ENCODE assay signal across 1 cellular context in genomic region chr11:102458531-102458930, GRCh38.
TF ChIP-seq lines count a peak whose summit lies in the region.

No MANE protein-coding gene starts in this region.

TF ChIP-seq in HepG2, 621 proteins besides CTCF, POLR2A, EP300 and RAD21 (continued from another document and continues in another):
- TF ChIP-seq CEBPG (CRISPR knock-in tag; IDR thresholded peaks at IDR 0.05) (peak; percentile 82), PLRG1 (conservative IDR thresholded peaks at IDR 0.05) (no peak), ZFP82 (CRISPR knock-in tag; IDR thresholded peaks at IDR 0.05; ENCODE audit: borderline replicate concordance) (no peak), FOXP1 (IDR thresholded peaks at IDR 0.05) (peak; percentile 57; the same call in 1 of the 2 replicates), FOXP1 (CRISPR knock-in tag; IDR thresholded peaks at IDR 0.05) (peak; percentile 84), SALL1 (CRISPR knock-in tag; IDR thresholded peaks at IDR 0.05) (peak; percentile 71), ATRX (CRISPR knock-in tag; IDR thresholded peaks at IDR 0.05; ENCODE audit: borderline replicate concordance) (no peak), ZMYM3 (CRISPR knock-in tag; IDR thresholded peaks at IDR 0.05) (peak; percentile 92), NR2F6 (IDR thresholded peaks at IDR 0.05) (no peak; the same call in 1 of the 2 replicates), NR2F6 (CRISPR knock-in tag; IDR thresholded peaks at IDR 0.05) (peak; percentile 47; the same call in 1 of the 2 replicates), KLF16 (CRISPR knock-in tag; IDR thresholded peaks at IDR 0.05) (0 out of 4 replicates have a peak, but pooled peaks of 1 of the 2 experiments have one; percentile 31), ZNF672 (CRISPR knock-in tag; IDR thresholded peaks at IDR 0.05) (no peak), ZNF251 (CRISPR knock-in tag; IDR thresholded peaks at IDR 0.05) (no peak), EED (CRISPR knock-in tag; IDR thresholded peaks at IDR 0.05) (no peak), MED1 (CRISPR knock-in tag; IDR thresholded peaks at IDR 0.05) (0 out of 2 replicates have a peak, but pooled peaks have one; percentile 24), RCOR2 (CRISPR knock-in tag; IDR thresholded peaks at IDR 0.05) (peak; percentile 58; the same call in 1 of the 2 replicates), TBL1XR1 (IDR thresholded peaks at IDR 0.05; ENCODE audit: borderline replicate concordance, low read length, partially characterized antibody) (no peak), NFE2 (CRISPR knock-in tag; IDR thresholded peaks at IDR 0.05) (no peak), GABPB1 (CRISPR knock-in tag; IDR thresholded peaks at IDR 0.05) (no peak), ZNF362 (CRISPR knock-in tag; IDR thresholded peaks at IDR 0.05; ENCODE audit: borderline replicate concordance) (no peak), KAT2B (IDR thresholded peaks at IDR 0.05; ENCODE audit: borderline replicate concordance, low read depth, low read length) (no peak), ELF4 (CRISPR knock-in tag; IDR thresholded peaks at IDR 0.05; ENCODE audit: borderline replicate concordance) (no peak), ZNF737 (CRISPR knock-in tag; IDR thresholded peaks at IDR 0.05; ENCODE audit: borderline replicate concordance) (no peak), JUND (CRISPR knock-in tag; IDR thresholded peaks at IDR 0.05) (no peak), GFI1 (CRISPR knock-in tag; IDR thresholded peaks at IDR 0.05; ENCODE audit: borderline replicate concordance) (0 out of 2 replicates have a peak, but pooled peaks have one; percentile 33), TARDBP (CRISPR knock-in tag; IDR thresholded peaks at IDR 0.05) (no peak), ELF3 (CRISPR knock-in tag; IDR thresholded peaks at IDR 0.05) (peak; percentile 34; the same call in 1 of the 2 replicates), ZBTB25 (CRISPR knock-in tag; IDR thresholded peaks at IDR 0.05) (no peak), ZNF670 (CRISPR knock-in tag; IDR thresholded peaks at IDR 0.05; ENCODE audit: borderline replicate concordance) (no peak), SNAI1 (CRISPR knock-in tag; IDR thresholded peaks at IDR 0.05; ENCODE audit: borderline replicate concordance) (no peak), ZBTB33 (CRISPR knock-in tag; IDR thresholded peaks at IDR 0.05) (0 out of 2 replicates have a peak, but pooled peaks have one; percentile 33), FOXK1 (CRISPR knock-in tag; IDR thresholded peaks at IDR 0.05; ENCODE audit: borderline replicate concordance, low read depth) (0 out of 2 replicates have a peak, but pooled peaks have one; percentile 29), IKZF1 (IDR thresholded peaks at IDR 0.05) (no peak), NCOR1 (IDR thresholded peaks at IDR 0.05; ENCODE audit: borderline replicate concordance, low read length) (no peak), TRIM22 (IDR thresholded peaks at IDR 0.05) (no peak), YEATS2 (CRISPR knock-in tag; IDR thresholded peaks at IDR 0.05; ENCODE audit: borderline replicate concordance) (no peak), RARA (CRISPR knock-in tag; IDR thresholded peaks at IDR 0.05) (peak; percentile 55), RORA (CRISPR knock-in tag; IDR thresholded peaks at IDR 0.05) (no peak), ZNF7 (CRISPR knock-in tag; IDR thresholded peaks at IDR 0.05) (no peak), SPEN (CRISPR knock-in tag; IDR thresholded peaks at IDR 0.05; ENCODE audit: low read depth) (no peak)
- TF ChIP-seq, protein P1, sequence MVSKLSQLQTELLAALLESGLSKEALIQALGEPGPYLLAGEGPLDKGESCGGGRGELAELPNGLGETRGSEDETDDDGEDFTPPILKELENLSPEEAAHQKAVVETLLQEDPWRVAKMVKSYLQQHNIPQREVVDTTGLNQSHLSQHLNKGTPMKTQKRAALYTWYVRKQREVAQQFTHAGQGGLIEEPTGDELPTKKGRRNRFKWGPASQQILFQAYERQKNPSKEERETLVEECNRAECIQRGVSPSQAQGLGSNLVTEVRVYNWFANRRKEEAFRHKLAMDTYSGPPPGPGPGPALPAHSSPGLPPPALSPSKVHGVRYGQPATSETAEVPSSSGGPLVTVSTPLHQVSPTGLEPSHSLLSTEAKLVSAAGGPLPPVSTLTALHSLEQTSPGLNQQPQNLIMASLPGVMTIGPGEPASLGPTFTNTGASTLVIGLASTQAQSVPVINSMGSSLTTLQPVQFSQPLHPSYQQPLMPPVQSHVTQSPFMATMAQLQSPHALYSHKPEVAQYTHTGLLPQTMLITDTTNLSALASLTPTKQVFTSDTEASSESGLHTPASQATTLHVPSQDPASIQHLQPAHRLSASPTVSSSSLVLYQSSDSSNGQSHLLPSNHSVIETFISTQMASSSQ (IDR thresholded peaks at IDR 0.05; ENCODE audit: low read depth) = no peak
- TF ChIP-seq, protein P1 (CRISPR knock-in tag; IDR thresholded peaks at IDR 0.05; ENCODE audit: borderline replicate concordance) = no peak
- TF ChIP-seq, protein P2, sequence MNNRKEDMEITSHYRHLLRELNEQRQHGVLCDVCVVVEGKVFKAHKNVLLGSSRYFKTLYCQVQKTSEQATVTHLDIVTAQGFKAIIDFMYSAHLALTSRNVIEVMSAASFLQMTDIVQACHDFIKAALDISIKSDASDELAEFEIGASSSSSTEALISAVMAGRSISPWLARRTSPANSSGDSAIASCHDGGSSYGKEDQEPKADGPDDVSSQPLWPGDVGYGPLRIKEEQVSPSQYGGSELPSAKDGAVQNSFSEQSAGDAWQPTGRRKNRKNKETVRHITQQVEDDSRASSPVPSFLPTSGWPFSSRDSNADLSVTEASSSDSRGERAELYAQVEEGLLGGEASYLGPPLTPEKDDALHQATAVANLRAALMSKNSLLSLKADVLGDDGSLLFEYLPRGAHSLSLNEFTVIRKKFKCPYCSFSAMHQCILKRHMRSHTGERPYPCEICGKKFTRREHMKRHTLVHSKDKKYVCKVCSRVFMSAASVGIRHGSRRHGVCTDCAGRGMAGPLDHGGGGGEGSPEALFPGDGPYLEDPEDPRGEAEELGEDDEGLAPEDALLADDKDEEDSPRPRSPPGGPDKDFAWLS (CRISPR knock-in tag; IDR thresholded peaks at IDR 0.05; ENCODE audit: borderline replicate concordance) = no peak
- TF ChIP-seq, protein P3, sequence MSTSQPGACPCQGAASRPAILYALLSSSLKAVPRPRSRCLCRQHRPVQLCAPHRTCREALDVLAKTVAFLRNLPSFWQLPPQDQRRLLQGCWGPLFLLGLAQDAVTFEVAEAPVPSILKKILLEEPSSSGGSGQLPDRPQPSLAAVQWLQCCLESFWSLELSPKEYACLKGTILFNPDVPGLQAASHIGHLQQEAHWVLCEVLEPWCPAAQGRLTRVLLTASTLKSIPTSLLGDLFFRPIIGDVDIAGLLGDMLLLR (CRISPR knock-in tag; IDR thresholded peaks at IDR 0.05) = no peak
- TF ChIP-seq, protein P4, sequence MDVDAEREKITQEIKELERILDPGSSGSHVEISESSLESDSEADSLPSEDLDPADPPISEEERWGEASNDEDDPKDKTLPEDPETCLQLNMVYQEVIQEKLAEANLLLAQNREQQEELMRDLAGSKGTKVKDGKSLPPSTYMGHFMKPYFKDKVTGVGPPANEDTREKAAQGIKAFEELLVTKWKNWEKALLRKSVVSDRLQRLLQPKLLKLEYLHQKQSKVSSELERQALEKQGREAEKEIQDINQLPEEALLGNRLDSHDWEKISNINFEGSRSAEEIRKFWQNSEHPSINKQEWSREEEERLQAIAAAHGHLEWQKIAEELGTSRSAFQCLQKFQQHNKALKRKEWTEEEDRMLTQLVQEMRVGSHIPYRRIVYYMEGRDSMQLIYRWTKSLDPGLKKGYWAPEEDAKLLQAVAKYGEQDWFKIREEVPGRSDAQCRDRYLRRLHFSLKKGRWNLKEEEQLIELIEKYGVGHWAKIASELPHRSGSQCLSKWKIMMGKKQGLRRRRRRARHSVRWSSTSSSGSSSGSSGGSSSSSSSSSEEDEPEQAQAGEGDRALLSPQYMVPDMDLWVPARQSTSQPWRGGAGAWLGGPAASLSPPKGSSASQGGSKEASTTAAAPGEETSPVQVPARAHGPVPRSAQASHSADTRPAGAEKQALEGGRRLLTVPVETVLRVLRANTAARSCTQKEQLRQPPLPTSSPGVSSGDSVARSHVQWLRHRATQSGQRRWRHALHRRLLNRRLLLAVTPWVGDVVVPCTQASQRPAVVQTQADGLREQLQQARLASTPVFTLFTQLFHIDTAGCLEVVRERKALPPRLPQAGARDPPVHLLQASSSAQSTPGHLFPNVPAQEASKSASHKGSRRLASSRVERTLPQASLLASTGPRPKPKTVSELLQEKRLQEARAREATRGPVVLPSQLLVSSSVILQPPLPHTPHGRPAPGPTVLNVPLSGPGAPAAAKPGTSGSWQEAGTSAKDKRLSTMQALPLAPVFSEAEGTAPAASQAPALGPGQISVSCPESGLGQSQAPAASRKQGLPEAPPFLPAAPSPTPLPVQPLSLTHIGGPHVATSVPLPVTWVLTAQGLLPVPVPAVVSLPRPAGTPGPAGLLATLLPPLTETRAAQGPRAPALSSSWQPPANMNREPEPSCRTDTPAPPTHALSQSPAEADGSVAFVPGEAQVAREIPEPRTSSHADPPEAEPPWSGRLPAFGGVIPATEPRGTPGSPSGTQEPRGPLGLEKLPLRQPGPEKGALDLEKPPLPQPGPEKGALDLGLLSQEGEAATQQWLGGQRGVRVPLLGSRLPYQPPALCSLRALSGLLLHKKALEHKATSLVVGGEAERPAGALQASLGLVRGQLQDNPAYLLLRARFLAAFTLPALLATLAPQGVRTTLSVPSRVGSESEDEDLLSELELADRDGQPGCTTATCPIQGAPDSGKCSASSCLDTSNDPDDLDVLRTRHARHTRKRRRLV (CRISPR knock-in tag; IDR thresholded peaks at IDR 0.05) = no peak
